In the genomic region with DNA sequence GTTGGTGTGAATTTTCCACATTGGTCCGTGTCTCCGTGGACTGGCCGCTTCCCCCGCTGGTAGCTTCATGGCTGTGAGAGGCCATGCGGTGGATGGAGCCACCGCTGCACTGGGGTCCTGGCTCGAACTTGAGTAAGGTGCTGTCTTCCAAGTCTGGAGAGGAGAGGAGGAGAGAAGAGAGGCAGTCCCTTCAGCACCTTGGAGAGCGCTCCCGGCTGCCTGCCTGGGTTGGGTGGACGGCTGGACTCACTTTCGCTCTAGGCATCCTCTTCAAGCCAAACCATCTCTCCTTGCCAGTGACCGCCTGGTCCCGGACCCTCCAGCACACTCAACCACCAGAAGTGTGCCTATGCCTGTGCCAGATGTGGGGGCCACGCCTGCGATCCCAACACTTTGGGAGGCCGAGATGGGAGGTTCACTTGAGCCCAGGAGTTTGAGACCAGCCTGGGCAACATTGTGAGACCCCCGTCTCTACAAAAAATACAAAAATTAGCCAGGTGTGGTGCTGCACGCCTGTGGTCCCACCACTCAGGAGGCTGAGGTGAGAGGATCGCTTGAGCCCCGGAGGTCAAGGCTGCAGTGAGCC, we compare ENCODE assay signal across 8 cellular contexts. TPM values are rescaled to one million over a fixed set of nuclear protein-coding genes. Genes with fewer than 3 reads are reported as not detected.
DNase-seq lines count a peak whose midpoint lies in the region; ATAC-seq and TF ChIP-seq lines count a peak whose summit lies in the region.

No MANE protein-coding gene starts in this region.

- ATAC-seq in CD8-positive, alpha-beta T cell: no peak
- ATAC-seq in left cardiac atrium: peak; percentile 49 to 50
- ATAC-seq in HG02763 (IDR thresholded peaks at IDR 0.05; ENCODE audit: unreplicated experiment): no peak
- no peak for ATAC-seq in GM19324 (IDR thresholded peaks at IDR 0.05; ENCODE audit: low FRiP score, unreplicated experiment)

- peaks cover 3% of the 10 kb centered on the region for H3K4me1 Mint-ChIP-seq in CD8-positive, alpha-beta T cell (ENCODE audit: low read depth)
- H3K4me1 Mint-ChIP-seq in activated T-cell treated with anti-CD3 and anti-CD28 coated beads, Interleukin-2, amount 50 U/mL, for 24 hours (ENCODE audit: low read depth): peaks cover 7% of the 10 kb centered on the region

- no peaks in the 10 kb centered on the region for H3K36me3 ChIP-seq in CD8-positive, alpha-beta T cell (ENCODE audit: insufficient read depth, low read length)

- H3K4me3 ChIP-seq in CD8-positive, alpha-beta T cell (ENCODE audit: low read depth, low read length): no peak overlapping the region

- POLR2A ChIA-PET in CD8-positive, alpha-beta T cell (lab: Charles Lee): no interaction called here

- peaks cover 8% of the 10 kb centered on the region for H3K27me3 ChIP-seq in CD8-positive, alpha-beta T cell (ENCODE audit: insufficient read depth, low read length)

- CTCF ChIA-PET in CD8-positive, alpha-beta T cell (lab: Charles Lee): interaction anchor here (0.9 to 1.0 kb wide), 3 partner anchors 19 to 58 kb away, joined by 3 to 4 read pairs (median 3); no protein-coding TSS in a partner anchor

- no peaks in the 10 kb centered on the region for H3K9me3 ChIP-seq in CD8-positive, alpha-beta T cell (ENCODE audit: low read length)

- H3K36me3 Mint-ChIP-seq in CD8-positive, alpha-beta T cell: no peaks in the 10 kb centered on the region
- H3K36me3 Mint-ChIP-seq in activated T-cell treated with anti-CD3 and anti-CD28 coated beads, Interleukin-2, amount 50 U/mL, for 24 hours (ENCODE audit: low read depth): no peaks in the 10 kb centered on the region

- H3K27ac Mint-ChIP-seq in CD8-positive, alpha-beta T cell: no peak overlapping the region
- H3K27ac Mint-ChIP-seq in activated T-cell treated with anti-CD3 and anti-CD28 coated beads, Interleukin-2, amount 50 U/mL, for 24 hours: no peak overlapping the region

- H3K4me3 Mint-ChIP-seq in CD8-positive, alpha-beta T cell: no peak overlapping the region
- H3K4me3 Mint-ChIP-seq in activated T-cell treated with anti-CD3 and anti-CD28 coated beads, Interleukin-2, amount 50 U/mL, for 24 hours: no peak overlapping the region

- peaks cover 37% of the 10 kb centered on the region for H3K27me3 Mint-ChIP-seq in CD8-positive, alpha-beta T cell (ENCODE audit: low read depth)
- peaks cover 51% of the 10 kb centered on the region for H3K27me3 Mint-ChIP-seq in activated T-cell treated with anti-CD3 and anti-CD28 coated beads, Interleukin-2, amount 50 U/mL, for 24 hours

- DNase-seq in CD8-positive, alpha-beta T cell: peak in 6 of 7 experiments; percentile 15 to 61 (median 46)
- DNase-seq in LoVo (ENCODE audit: low spot score) (peak; percentile 46), left cardiac atrium (peak; percentile 68)
- peak; percentile 45 for DNase-seq in activated T-cell treated with anti-CD3 and anti-CD28 coated beads, Interleukin-2, amount 50 U/mL, for 24 hours
- peak; percentile 15 to 22 for DNase-seq in stimulated activated CD4-positive, alpha-beta T cell treated with anti-CD3 and anti-CD28 coated beads, Interleukin-1b, Interleukin-23, amount 100 ng/mL, for 4 hours (ENCODE audit: low read depth in 2 of 2)
- DNase-seq in NK-92 treated with Interleukin-12 subunit alpha and Interleukin-12 subunit beta, amount 100 ng/mL, for 24 hours (lab: John Stamatoyannopoulos, UW): no peak

- TF ChIP-seq CTCF in CD8-positive, alpha-beta T cell (IDR thresholded peaks at IDR 0.05): no peak

- H3K27ac ChIP-seq in CD8-positive, alpha-beta T cell (ENCODE audit: low read depth, low read length): no peak overlapping the region

- no peaks in the 10 kb centered on the region for H3K9me3 Mint-ChIP-seq in CD8-positive, alpha-beta T cell
- H3K9me3 Mint-ChIP-seq in activated T-cell treated with anti-CD3 and anti-CD28 coated beads, Interleukin-2, amount 50 U/mL, for 24 hours: no peaks in the 10 kb centered on the region

- intact Hi-C loops in CD8-positive, alpha-beta T cell (cut with DNase I, micrococcal nuclease): no loop called here
- intact Hi-C loops in left cardiac atrium (cut with DNase I): no loop called here

- no peaks in the 10 kb centered on the region for H3K4me1 ChIP-seq in CD8-positive, alpha-beta T cell (ENCODE audit: insufficient read depth, low read length)

RNA-seq across cellular contexts. Expression of a gene that starts 6.2 kb away (rescaled TPM):
- not detected for total RNA-seq in CD8-positive, alpha-beta T cell
- under 1 TPM; 0.05 to 0.09 TPM for total RNA-seq in left cardiac atrium

Comparison
In these comparisons a context has a peak if more than half of its experiments do, and no peak if none do; other contexts are left out.
1. ATAC-seq: peak in left cardiac atrium (2 of 2); none in CD8-positive, alpha-beta T cell (single experiment), HG02763 (single experiment) and GM19324 (single experiment).